Comparison of ENCODE assay signal across 11 cellular contexts in genomic region chr12:61870658-61871559, GRCh38.
DNase-seq lines count a peak whose midpoint lies in the region; ATAC-seq, FAIRE-seq and TF ChIP-seq lines count a peak whose summit lies in the region.
"Had no signal": no experiment of that assay in that cellular context is flagged by ENCODE, and none has a peak within 500 bp of the region (broad histone marks: within the 10 kb centered on the region; RNA-seq: fewer than 3 reads in every experiment).

No MANE protein-coding gene starts in this region.

- peak; percentile 76 for ATAC-seq in activated naive CD8-positive, alpha-beta T cell treated with anti-CD3 and anti-CD28 coated beads, Interleukin-2, amount 50 U/mL, for 24 hours
- ATAC-seq in HG02885 (IDR thresholded peaks at IDR 0.05; ENCODE audit: poor library complexity, unreplicated experiment) (no peak), HG03571 (IDR thresholded peaks at IDR 0.05; ENCODE audit: unreplicated experiment) (no peak)

- no peak overlapping the region for H3K4me3 Mint-ChIP-seq in activated naive CD8-positive, alpha-beta T cell treated with anti-CD3 and anti-CD28 coated beads, Interleukin-2, amount 50 U/mL, for 24 hours

- H3K9ac ChIP-seq in MM.1S (ENCODE audit: low read length) = no peak overlapping the region

- no peak overlapping the region for H3K4me3 ChIP-seq in A673 (ENCODE audit: low read depth, low read length, poor library complexity, severe bottlenecking)
- no peak overlapping the region for H3K4me3 ChIP-seq in MM.1S (ENCODE audit: low read length)

- no peaks in the 10 kb centered on the region for H3K36me3 ChIP-seq in A673 (ENCODE audit: insufficient read depth, low read length, poor library complexity, severe bottlenecking)
- H3K36me3 ChIP-seq in MM.1S (replicated peaks; ENCODE audit: insufficient read depth, low read length) = no peaks in the 10 kb centered on the region

- H3K36me3 Mint-ChIP-seq in activated naive CD8-positive, alpha-beta T cell treated with anti-CD3 and anti-CD28 coated beads, Interleukin-2, amount 50 U/mL, for 24 hours (ENCODE audit: low read depth) = no peaks in the 10 kb centered on the region

- no peak for TF ChIP-seq POLR2A in GM12891 (IDR thresholded peaks at IDR 0.05; ENCODE audit: low read depth, low read length)

- CTCF ChIA-PET in A673 (lab: Charles Lee) = no interaction called here

- no peaks in the 10 kb centered on the region for H3K27me3 ChIP-seq in A673 (replicated peaks; ENCODE audit: insufficient read depth, low read depth, low read length, poor library complexity)
- H3K27me3 ChIP-seq in MM.1S (replicated peaks; ENCODE audit: insufficient read depth, low read length) = no peaks in the 10 kb centered on the region

- DNase-seq in A673 (ENCODE audit: low spot score) = peak; percentile 61
- DNase-seq in GM12891 (ENCODE audit: insufficient read length, low spot score) = no peak
- DNase-seq in MM.1S = peak; percentile 61
- DNase-seq in activated naive CD8-positive, alpha-beta T cell treated with anti-CD3 and anti-CD28 coated beads, Interleukin-2, amount 50 U/mL, for 24 hours = no peak
- no peak for DNase-seq in LoVo (ENCODE audit: low spot score)
- no peak for DNase-seq in effector CD4-positive, alpha-beta T cell
- DNase-seq: Caco-2; NCI-H774; stimulated activated CD4-positive, alpha-beta T cell treated with anti-CD3 and anti-CD28 coated beads, Interleukin-1b, Interleukin-23, amount 100 ng/mL, for 48 hours had no signal

- intact Hi-C loops in A673 (cut with micrococcal nuclease; ENCODE audit: unreplicated experiment) = no loop called here

- H3K4me1 Mint-ChIP-seq in activated naive CD8-positive, alpha-beta T cell treated with anti-CD3 and anti-CD28 coated beads, Interleukin-2, amount 50 U/mL, for 24 hours = no peaks in the 10 kb centered on the region

- no peak for FAIRE-seq in GM12891 (lab: Jason Lieb, UNC)

- H4K20me1 ChIP-seq in MM.1S (ENCODE audit: insufficient read depth, low read length) = no peaks in the 10 kb centered on the region

- H3K27ac Mint-ChIP-seq in activated naive CD8-positive, alpha-beta T cell treated with anti-CD3 and anti-CD28 coated beads, Interleukin-2, amount 50 U/mL, for 24 hours = no peak overlapping the region

- no TSS peak for BruUV-seq in A673 (replicated peaks; lab: Mats Ljungman, UMichigan)

- H3K4me2 ChIP-seq in MM.1S (ENCODE audit: low read depth, low read length) = peak overlapping the region; percentile 38; the same call in 1 of the 2 replicates

- H3K9me3 ChIP-seq in A673 (ENCODE audit: low read depth, low read length, poor library complexity, severe bottlenecking) = no peaks in the 10 kb centered on the region
- no peaks in the 10 kb centered on the region for H3K9me3 ChIP-seq in MM.1S (replicated peaks; ENCODE audit: insufficient read depth, low read length)
- H3K9me3 ChIP-seq: Caco-2 had no signal

- no peaks in the 10 kb centered on the region for H3K9me2 ChIP-seq in MM.1S (replicated peaks; ENCODE audit: insufficient read depth, low read length)

- H3K9me3 Mint-ChIP-seq in activated naive CD8-positive, alpha-beta T cell treated with anti-CD3 and anti-CD28 coated beads, Interleukin-2, amount 50 U/mL, for 24 hours = no peaks in the 10 kb centered on the region

- H2AFZ ChIP-seq in MM.1S (ENCODE audit: low read length) = peak overlapping the region; percentile 47; the same call in 1 of the 2 replicates

- H3K27me3 Mint-ChIP-seq in activated naive CD8-positive, alpha-beta T cell treated with anti-CD3 and anti-CD28 coated beads, Interleukin-2, amount 50 U/mL, for 24 hours = no peaks in the 10 kb centered on the region

- H3F3A ChIP-seq in MM.1S (ENCODE audit: insufficient read depth, low read length) = no peaks in the 10 kb centered on the region

- H3K79me2 ChIP-seq in MM.1S (ENCODE audit: low read length) = no peaks in the 10 kb centered on the region

- POLR2A ChIA-PET in A673 (lab: Charles Lee; ENCODE audit: low non-redundant PET) = no interaction called here

- H3K4me1 ChIP-seq in A673 (ENCODE audit: insufficient read depth, low read length, poor library complexity, severe bottlenecking) = peaks cover 36% of the 10 kb centered on the region
- peaks cover 12% of the 10 kb centered on the region for H3K4me1 ChIP-seq in MM.1S (ENCODE audit: low read length)
- H3K4me1 ChIP-seq: Caco-2 had no signal

- TF ChIP-seq CTCF in A673 (conservative IDR thresholded peaks at IDR 0.05; ENCODE audit: low read depth, low read length) (no peak), MM.1S (IDR thresholded peaks at IDR 0.05; ENCODE audit: low read length) (no peak)

- H3K27ac ChIP-seq in A673 (ENCODE audit: low read depth, low read length, poor library complexity, severe bottlenecking) (no peak overlapping the region), MM.1S (ENCODE audit: low read length) (peak overlapping the region; percentile 19; the same call in 1 of the 2 replicates)

TF ChIP-seq in GM12891, 5 proteins besides CTCF, POLR2A, EP300 and RAD21:
- TF ChIP-seq POU2F2 (IDR thresholded peaks at IDR 0.05; ENCODE audit: low read depth, low read length) (no peak), PAX5 (IDR thresholded peaks at IDR 0.05; ENCODE audit: insufficient read depth, low read length, severe bottlenecking) (no peak), SPI1 (IDR thresholded peaks at IDR 0.05; ENCODE audit: low read depth, low read length) (peak; percentile 44), TAF1 (IDR thresholded peaks at IDR 0.05; ENCODE audit: low read depth, low read length) (no peak), POLR2AphosphoS5 (IDR thresholded peaks at IDR 0.05; ENCODE audit: low read depth, low read length) (no peak)
TF ChIP-seq in GM12891: peak in this region for 1.

Comparison
In these comparisons a context has a peak if more than half of its experiments do, and no peak if none do; other contexts are left out.
1. DNase-seq: peak in A673 (single experiment) and MM.1S (single experiment); none in GM12891 (single experiment), activated naive CD8-positive, alpha-beta T cell treated with anti-CD3 and anti-CD28 coated beads, Interleukin-2, amount 50 U/mL, for 24 hours (single experiment), LoVo (single experiment) and effector CD4-positive, alpha-beta T cell (single experiment).